In genomic region chr12:114321524-114321923, GRCh38 we compare ENCODE assay signal across 8 cellular contexts.
"Had no signal": no experiment of that assay in that cellular context is flagged by ENCODE, and none has a peak within 500 bp of the region (broad histone marks: within the 10 kb centered on the region; RNA-seq: fewer than 3 reads in every experiment).

No MANE protein-coding gene starts in this region.

- H3K27ac ChIP-seq: GM23248 had no signal

- H3K9ac ChIP-seq: GM23248 had no signal

- H3K36me3 ChIP-seq: HAP-1 had no signal

- H3K4me3 ChIP-seq: GM23248, HAP-1 had no signal

- DNase-seq: GM23248, GOT3, H7, HFFc6, KG1 had no signal

- H3K9me3 ChIP-seq: HAP-1 had no signal

- ATAC-seq: HCT116 had no signal

- FAIRE-seq: HTR-8/SVneo had no signal

- H3K4me1 ChIP-seq: HAP-1 had no signal

- H2AFZ ChIP-seq: GM23248 had no signal
